Comparison of ENCODE assay signal across 1 cellular context in the genomic region with DNA sequence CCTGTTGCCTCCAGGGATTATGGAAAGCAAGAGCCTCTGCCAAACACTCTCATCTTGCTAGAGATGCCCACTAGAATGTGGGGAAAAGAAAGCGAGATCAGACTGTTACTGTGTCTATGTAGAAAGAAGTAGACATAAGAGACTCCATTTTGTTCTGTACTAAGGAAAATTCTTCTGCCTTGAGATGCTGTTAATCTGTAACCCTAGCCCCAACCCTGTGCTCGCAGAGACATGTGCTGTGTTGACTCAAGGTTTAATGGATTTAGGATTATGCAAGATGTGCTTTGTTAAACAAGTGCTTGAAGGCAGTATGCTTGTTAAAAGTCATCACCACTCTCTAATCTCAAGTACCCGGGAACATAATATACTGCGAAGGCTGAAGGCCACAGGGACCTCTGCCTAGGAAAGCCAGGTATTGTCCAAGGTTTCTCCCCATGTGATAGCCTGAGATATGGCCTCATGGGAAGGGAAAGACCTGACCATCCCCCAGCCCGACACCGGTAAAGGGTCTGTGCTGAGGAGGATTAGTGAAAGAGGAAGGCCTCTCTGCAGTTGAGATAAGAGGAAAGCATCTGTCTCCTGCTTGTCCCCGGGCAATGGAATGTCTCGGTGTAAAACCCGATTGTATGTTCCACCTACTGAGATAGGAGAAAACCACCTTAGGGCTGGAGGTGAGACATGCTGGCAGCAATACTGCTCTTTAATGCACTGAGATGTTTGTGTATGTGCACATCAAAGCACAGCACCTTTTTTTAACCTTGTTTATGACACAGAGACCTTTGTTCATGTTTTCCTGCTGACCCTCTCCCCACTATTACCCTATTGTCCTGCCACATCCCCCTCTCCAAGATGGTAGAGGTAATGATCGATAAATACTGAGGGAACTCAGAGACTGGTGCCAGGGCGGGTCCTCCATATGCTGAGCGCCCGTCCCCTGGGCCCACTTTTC.
TF ChIP-seq lines count a peak whose summit lies in the region.

No MANE protein-coding gene starts in this region.

TF ChIP-seq in HepG2, 621 proteins besides CTCF, POLR2A, EP300 and RAD21 (continued from another document):
- TF ChIP-seq, protein P1, sequence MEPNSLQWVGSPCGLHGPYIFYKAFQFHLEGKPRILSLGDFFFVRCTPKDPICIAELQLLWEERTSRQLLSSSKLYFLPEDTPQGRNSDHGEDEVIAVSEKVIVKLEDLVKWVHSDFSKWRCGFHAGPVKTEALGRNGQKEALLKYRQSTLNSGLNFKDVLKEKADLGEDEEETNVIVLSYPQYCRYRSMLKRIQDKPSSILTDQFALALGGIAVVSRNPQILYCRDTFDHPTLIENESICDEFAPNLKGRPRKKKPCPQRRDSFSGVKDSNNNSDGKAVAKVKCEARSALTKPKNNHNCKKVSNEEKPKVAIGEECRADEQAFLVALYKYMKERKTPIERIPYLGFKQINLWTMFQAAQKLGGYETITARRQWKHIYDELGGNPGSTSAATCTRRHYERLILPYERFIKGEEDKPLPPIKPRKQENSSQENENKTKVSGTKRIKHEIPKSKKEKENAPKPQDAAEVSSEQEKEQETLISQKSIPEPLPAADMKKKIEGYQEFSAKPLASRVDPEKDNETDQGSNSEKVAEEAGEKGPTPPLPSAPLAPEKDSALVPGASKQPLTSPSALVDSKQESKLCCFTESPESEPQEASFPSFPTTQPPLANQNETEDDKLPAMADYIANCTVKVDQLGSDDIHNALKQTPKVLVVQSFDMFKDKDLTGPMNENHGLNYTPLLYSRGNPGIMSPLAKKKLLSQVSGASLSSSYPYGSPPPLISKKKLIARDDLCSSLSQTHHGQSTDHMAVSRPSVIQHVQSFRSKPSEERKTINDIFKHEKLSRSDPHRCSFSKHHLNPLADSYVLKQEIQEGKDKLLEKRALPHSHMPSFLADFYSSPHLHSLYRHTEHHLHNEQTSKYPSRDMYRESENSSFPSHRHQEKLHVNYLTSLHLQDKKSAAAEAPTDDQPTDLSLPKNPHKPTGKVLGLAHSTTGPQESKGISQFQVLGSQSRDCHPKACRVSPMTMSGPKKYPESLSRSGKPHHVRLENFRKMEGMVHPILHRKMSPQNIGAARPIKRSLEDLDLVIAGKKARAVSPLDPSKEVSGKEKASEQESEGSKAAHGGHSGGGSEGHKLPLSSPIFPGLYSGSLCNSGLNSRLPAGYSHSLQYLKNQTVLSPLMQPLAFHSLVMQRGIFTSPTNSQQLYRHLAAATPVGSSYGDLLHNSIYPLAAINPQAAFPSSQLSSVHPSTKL (CRISPR knock-in tag; IDR thresholded peaks at IDR 0.05), result peak; percentile 76
- TF ChIP-seq, protein P2, sequence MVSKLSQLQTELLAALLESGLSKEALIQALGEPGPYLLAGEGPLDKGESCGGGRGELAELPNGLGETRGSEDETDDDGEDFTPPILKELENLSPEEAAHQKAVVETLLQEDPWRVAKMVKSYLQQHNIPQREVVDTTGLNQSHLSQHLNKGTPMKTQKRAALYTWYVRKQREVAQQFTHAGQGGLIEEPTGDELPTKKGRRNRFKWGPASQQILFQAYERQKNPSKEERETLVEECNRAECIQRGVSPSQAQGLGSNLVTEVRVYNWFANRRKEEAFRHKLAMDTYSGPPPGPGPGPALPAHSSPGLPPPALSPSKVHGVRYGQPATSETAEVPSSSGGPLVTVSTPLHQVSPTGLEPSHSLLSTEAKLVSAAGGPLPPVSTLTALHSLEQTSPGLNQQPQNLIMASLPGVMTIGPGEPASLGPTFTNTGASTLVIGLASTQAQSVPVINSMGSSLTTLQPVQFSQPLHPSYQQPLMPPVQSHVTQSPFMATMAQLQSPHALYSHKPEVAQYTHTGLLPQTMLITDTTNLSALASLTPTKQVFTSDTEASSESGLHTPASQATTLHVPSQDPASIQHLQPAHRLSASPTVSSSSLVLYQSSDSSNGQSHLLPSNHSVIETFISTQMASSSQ (IDR thresholded peaks at IDR 0.05; ENCODE audit: low read depth), result peak; percentile 57; the same call in 1 of the 2 replicates
- TF ChIP-seq, protein P2 (CRISPR knock-in tag; IDR thresholded peaks at IDR 0.05; ENCODE audit: borderline replicate concordance), result peak; percentile 57; the same call in 1 of the 2 replicates
- TF ChIP-seq GATAD2A (CRISPR knock-in tag; IDR thresholded peaks at IDR 0.05), result peak; percentile 82
- TF ChIP-seq, protein P3, sequence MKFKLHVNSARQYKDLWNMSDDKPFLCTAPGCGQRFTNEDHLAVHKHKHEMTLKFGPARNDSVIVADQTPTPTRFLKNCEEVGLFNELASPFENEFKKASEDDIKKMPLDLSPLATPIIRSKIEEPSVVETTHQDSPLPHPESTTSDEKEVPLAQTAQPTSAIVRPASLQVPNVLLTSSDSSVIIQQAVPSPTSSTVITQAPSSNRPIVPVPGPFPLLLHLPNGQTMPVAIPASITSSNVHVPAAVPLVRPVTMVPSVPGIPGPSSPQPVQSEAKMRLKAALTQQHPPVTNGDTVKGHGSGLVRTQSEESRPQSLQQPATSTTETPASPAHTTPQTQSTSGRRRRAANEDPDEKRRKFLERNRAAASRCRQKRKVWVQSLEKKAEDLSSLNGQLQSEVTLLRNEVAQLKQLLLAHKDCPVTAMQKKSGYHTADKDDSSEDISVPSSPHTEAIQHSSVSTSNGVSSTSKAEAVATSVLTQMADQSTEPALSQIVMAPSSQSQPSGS (CRISPR knock-in tag; IDR thresholded peaks at IDR 0.05), result 0 out of 2 replicates have a peak, but pooled peaks have one; percentile 26
- TF ChIP-seq, protein P4, sequence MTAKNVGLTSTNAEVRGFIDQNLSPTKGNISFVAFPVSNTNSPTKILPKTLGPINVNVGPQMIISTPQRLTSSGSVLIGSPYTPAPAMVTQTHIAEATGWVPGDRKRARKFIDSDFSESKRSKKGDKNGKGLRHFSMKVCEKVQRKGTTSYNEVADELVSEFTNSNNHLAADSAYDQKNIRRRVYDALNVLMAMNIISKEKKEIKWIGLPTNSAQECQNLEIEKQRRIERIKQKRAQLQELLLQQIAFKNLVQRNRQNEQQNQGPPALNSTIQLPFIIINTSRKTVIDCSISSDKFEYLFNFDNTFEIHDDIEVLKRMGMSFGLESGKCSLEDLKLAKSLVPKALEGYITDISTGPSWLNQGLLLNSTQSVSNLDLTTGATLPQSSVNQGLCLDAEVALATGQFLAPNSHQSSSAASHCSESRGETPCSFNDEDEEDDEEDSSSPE (CRISPR knock-in tag; IDR thresholded peaks at IDR 0.05), result 0 out of 2 replicates have a peak, but pooled peaks have one; percentile 34
- TF ChIP-seq, protein P5, sequence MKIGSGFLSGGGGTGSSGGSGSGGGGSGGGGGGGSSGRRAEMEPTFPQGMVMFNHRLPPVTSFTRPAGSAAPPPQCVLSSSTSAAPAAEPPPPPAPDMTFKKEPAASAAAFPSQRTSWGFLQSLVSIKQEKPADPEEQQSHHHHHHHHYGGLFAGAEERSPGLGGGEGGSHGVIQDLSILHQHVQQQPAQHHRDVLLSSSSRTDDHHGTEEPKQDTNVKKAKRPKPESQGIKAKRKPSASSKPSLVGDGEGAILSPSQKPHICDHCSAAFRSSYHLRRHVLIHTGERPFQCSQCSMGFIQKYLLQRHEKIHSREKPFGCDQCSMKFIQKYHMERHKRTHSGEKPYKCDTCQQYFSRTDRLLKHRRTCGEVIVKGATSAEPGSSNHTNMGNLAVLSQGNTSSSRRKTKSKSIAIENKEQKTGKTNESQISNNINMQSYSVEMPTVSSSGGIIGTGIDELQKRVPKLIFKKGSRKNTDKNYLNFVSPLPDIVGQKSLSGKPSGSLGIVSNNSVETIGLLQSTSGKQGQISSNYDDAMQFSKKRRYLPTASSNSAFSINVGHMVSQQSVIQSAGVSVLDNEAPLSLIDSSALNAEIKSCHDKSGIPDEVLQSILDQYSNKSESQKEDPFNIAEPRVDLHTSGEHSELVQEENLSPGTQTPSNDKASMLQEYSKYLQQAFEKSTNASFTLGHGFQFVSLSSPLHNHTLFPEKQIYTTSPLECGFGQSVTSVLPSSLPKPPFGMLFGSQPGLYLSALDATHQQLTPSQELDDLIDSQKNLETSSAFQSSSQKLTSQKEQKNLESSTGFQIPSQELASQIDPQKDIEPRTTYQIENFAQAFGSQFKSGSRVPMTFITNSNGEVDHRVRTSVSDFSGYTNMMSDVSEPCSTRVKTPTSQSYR (CRISPR knock-in tag; IDR thresholded peaks at IDR 0.05; ENCODE audit: borderline replicate concordance), result 0 out of 2 replicates have a peak, but pooled peaks have one; percentile 7
- TF ChIP-seq KAT8 (CRISPR knock-in tag; IDR thresholded peaks at IDR 0.05), result 0 out of 2 replicates have a peak, but pooled peaks have one; percentile 21
- 0 out of 4 replicates have a peak, but pooled peaks of 1 of the 2 experiments have one; percentile 47 for TF ChIP-seq KLF16 (CRISPR knock-in tag; IDR thresholded peaks at IDR 0.05)
